ENCODE assay signal across 28 cellular contexts in the genomic region with DNA sequence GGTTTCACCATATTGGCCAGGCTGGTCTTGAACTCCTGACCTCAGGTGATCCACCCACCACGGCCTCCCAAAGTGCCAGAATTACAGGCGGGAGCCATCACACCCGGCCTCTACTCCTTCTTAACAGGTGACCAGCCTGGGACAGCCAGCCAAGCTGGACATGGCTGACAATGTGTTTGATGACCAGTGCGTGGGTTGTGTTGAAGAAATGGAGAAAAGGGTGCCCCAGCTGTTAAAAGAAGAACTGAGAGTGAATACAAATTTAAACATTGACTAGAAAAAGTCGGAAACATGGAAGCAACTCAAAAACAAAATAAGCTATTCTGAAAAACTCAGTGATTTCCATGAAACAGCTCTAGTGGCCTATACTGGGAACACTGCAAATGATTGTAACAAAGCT.
A peak's percentile ranks its signal among the peaks of the same experiment; 100 is the strongest.
DNase-seq lines count a peak whose midpoint lies in the region; ATAC-seq, FAIRE-seq and TF ChIP-seq lines count a peak whose summit lies in the region.
"Had no signal": no experiment of that assay in that cellular context is flagged by ENCODE, and none has a peak within 500 bp of the region (broad histone marks: within the 10 kb centered on the region; RNA-seq: fewer than 3 reads in every experiment).

No MANE protein-coding gene starts in this region.

- H3K4me1 Mint-ChIP-seq in natural killer cell = peaks cover 53 to 64% of the 10 kb centered on the region in 2 donors

- FAIRE-seq in GM12891 (lab: Jason Lieb, UNC) (no peak), GM12878 (lab: Jason Lieb, UNC) (no peak)
- FAIRE-seq: A549, GM12892, GM19239 had no signal

- no peak overlapping the region for H2AFZ ChIP-seq in GM12878 (ENCODE audit: control insufficient read depth, low read depth, low read length)

- no peak overlapping the region for H3K27ac ChIP-seq in GM12878 (ENCODE audit: control insufficient read depth, insufficient read depth)
- H3K27ac ChIP-seq: A549; BLaER1 treated with 17β-estradiol and CSF1 and Interleukin-3, amounts not matched to agents 10 nM and 100 nM; SJSA1 had no signal

- DNase-seq in GM12891 (ENCODE audit: insufficient read length, low spot score) (no peak), GM12878 (ENCODE audit: low read depth, low spot score) (no peak), natural killer cell (no peak), SKM-1 (lab: John Stamatoyannopoulos, UW; ENCODE audit: unreplicated experiment) (no peak), NCI-H345 treated with DMSO at 0.1 percent for 48 hours (lab: John Stamatoyannopoulos, UW; ENCODE audit: unreplicated experiment) (no peak)
- DNase-seq in stimulated activated naive CD8-positive, alpha-beta T cell treated with anti-CD3 and anti-CD28 coated beads, Interleukin-15, Interleukin-2, amounts not matched to agents 100 U/mL and 50 U/mL, for 24 hours = no peak
- DNase-seq: AML-193; CD8-positive, alpha-beta memory T cell; DMS 273 treated with DMSO at 0.1 percent for 48 hours; DMS79; EL; GDM1; H7; KBM-7; NCI-H1105 treated with DMSO at 0.1 percent for 48 hours; NCI-H146; NCI-H1930; NCI-H2107; NCI-H446 treated with DMSO at 0.1 percent for 48 hours; NCI-H526; Right ventricle myocardium superior; RPMI8226 had no signal

- RAD21 ChIA-PET in GM12878 (lab: Charles Lee; ENCODE audit: unreplicated experiment) = no interaction called here

- TF ChIP-seq EP300 in GM12878 (IDR thresholded peaks at IDR 0.05; ENCODE audit: borderline replicate concordance in 1 of 2, control insufficient read depth in 1 of 2, low read depth in 2 of 2, low read length in 2 of 2) = no peak

- H3K4me2 ChIP-seq in GM12878 (ENCODE audit: control insufficient read depth, insufficient read depth) = no peak overlapping the region
- H3K4me2 ChIP-seq: A549 had no signal

- H3K79me2 ChIP-seq in GM12878 (ENCODE audit: control insufficient read depth, insufficient read depth, low read length) = no peaks in the 10 kb centered on the region

- peak overlapping the region; percentile 81 to 85 for H3K27ac Mint-ChIP-seq in natural killer cell

- 42% methylated on average over 5 of the region's 5 CpGs for WGBS in GM12878 (ENCODE audit: insufficient coverage, insufficient replicate concordance, low lambda C conversion rate, missing lambda C conversion rate)

- H3K9ac ChIP-seq in GM12878 (ENCODE audit: control insufficient read depth, insufficient read depth, low read length) = no peak overlapping the region
- H3K9ac ChIP-seq: BLaER1 treated with 17β-estradiol and CSF1 and Interleukin-3, amounts not matched to agents 10 nM and 100 nM had no signal

- H4K20me1 ChIP-seq in GM12878 (ENCODE audit: control insufficient read depth, insufficient read depth) = no peaks in the 10 kb centered on the region
- H4K20me1 ChIP-seq: BLaER1 treated with 17β-estradiol and CSF1 and Interleukin-3, amounts not matched to agents 10 nM and 100 nM had no signal

- no peaks in the 10 kb centered on the region for H3K27me3 ChIP-seq in GM12878 (replicated peaks in 1 of 2; ENCODE audit: control insufficient read depth in 2 of 2, insufficient read depth in 2 of 2, low read length in 1 of 2)
- H3K27me3 ChIP-seq: BLaER1 treated with 17β-estradiol and CSF1 and Interleukin-3, amounts not matched to agents 10 nM and 100 nM; SJSA1 had no signal

- H3K9me3 ChIP-seq in GM12878 (replicated peaks; ENCODE audit: control insufficient read depth, insufficient read depth, low read length) = no peaks in the 10 kb centered on the region
- H3K9me3 ChIP-seq: A549, SJSA1 had no signal

- SMC1A ChIA-PET in GM12878 (lab: Charles Lee; ENCODE audit: uncharacterized antibody, unreplicated experiment) = interaction anchor here (1.0 to 2.2 kb wide), 2 partner anchors 17 to 50 kb away, joined by 4 to 6 read pairs; no protein-coding TSS in a partner anchor

- intact Hi-C loops in GM12878 (cut with micrococcal nuclease; ENCODE audit: unreplicated experiment) (no loop called here), natural killer cell (cut with micrococcal nuclease) (no loop called here)

- no peak overlapping the region for H3K4me3 ChIP-seq in GM12878
- H3K4me3 ChIP-seq: A549; BLaER1 treated with 17β-estradiol and CSF1 and Interleukin-3, amounts not matched to agents 10 nM and 100 nM; SJSA1 had no signal

- TF ChIP-seq CTCF in GM12878 (IDR thresholded peaks at IDR 0.05 in 2 of 3, conservative IDR thresholded peaks at IDR 0.05 in 1 of 3; ENCODE audit: control insufficient read depth in 2 of 3, extremely low read depth in 1 of 3, insufficient read depth in 1 of 3, low read depth in 3 of 3, low read length in 3 of 3) = no peak
- TF ChIP-seq CTCF in natural killer cell (IDR thresholded peaks at IDR 0.05) = no peak

- no peak for TF ChIP-seq POLR2A in GM12891 (IDR thresholded peaks at IDR 0.05; ENCODE audit: low read depth, low read length)
- no peak for TF ChIP-seq POLR2A in GM12878 (IDR thresholded peaks at IDR 0.05; ENCODE audit: low read depth, low read length)

- POLR2A ChIA-PET in GM12878 (lab: Charles Lee) = no interaction called here

- BruUV-seq in GM12878 (replicated peaks; lab: Mats Ljungman, UMichigan) = no TSS peak

- no peak for TF ChIP-seq RAD21 in GM12878 (IDR thresholded peaks at IDR 0.05; ENCODE audit: insufficient read depth, low read depth, low read length)

- ATAC-seq in GM12878 (0 out of 3 replicates have a peak, but pooled peaks have one; percentile 18), natural killer cell (no peak), HG02623 (IDR thresholded peaks at IDR 0.05; ENCODE audit: unreplicated experiment) (no peak)
- ATAC-seq in stimulated activated naive CD8-positive, alpha-beta T cell treated with anti-CD3 and anti-CD28 coated beads, Interleukin-15, Interleukin-2, amounts not matched to agents 100 U/mL and 50 U/mL, for 24 hours = no peak
- ATAC-seq: A549 had no signal

- CTCF ChIA-PET in GM12878 (lab: Yijun Ruan, JAX) = interaction anchor here (0.6 to 2.4 kb wide), 6 partner anchors 17 to 148 kb away, joined by 4 to 7 read pairs (median 4); no protein-coding TSS in a partner anchor

- H3K27me3 Mint-ChIP-seq in natural killer cell (ENCODE audit: low read depth in 2 of 2) = peaks cover 0 to 3% of the 10 kb centered on the region in 2 donors

- H3K4me3 Mint-ChIP-seq in natural killer cell = peak overlapping the region; percentile 55

- H3K36me3 Mint-ChIP-seq in natural killer cell = no peaks in the 10 kb centered on the region
- H3K36me3 Mint-ChIP-seq: CD8-positive, alpha-beta memory T cell had no signal

- H3K36me3 ChIP-seq in GM12878 (ENCODE audit: control insufficient read depth in 2 of 2, insufficient read depth in 2 of 2, low read length in 1 of 2) = no peaks in the 10 kb centered on the region
- H3K36me3 ChIP-seq: BLaER1 treated with 17β-estradiol and CSF1 and Interleukin-3, amounts not matched to agents 10 nM and 100 nM; SJSA1 had no signal

- in situ Hi-C loops in GM12878 (cut with MboI) = no loop called here

- H3K9me3 Mint-ChIP-seq in natural killer cell = no peaks in the 10 kb centered on the region
- H3K9me3 Mint-ChIP-seq: CD8-positive, alpha-beta memory T cell had no signal

- no peaks in the 10 kb centered on the region for H3K4me1 ChIP-seq in GM12878 (ENCODE audit: control insufficient read depth, insufficient read depth, low read length)
- H3K4me1 ChIP-seq: A549, SJSA1 had no signal

TF ChIP-seq in GM12891, 5 proteins besides CTCF, POLR2A, EP300 and RAD21:
- TF ChIP-seq SPI1 (IDR thresholded peaks at IDR 0.05; ENCODE audit: low read depth, low read length) = peak; percentile 74
- no peak for TF ChIP-seq PAX5 (IDR thresholded peaks at IDR 0.05; ENCODE audit: insufficient read depth, low read length, severe bottlenecking)
TF ChIP-seq in GM12891: peak in this region for 1.

TF ChIP-seq in GM12878, 131 proteins besides CTCF, POLR2A, EP300 and RAD21:
- 0 out of 4 replicates have a peak, but pooled peaks of 1 of the 2 experiments have one; percentile 11 for TF ChIP-seq IKZF2 (IDR thresholded peaks at IDR 0.05)
- no peak for TF ChIP-seq TCF12 (IDR thresholded peaks at IDR 0.05; ENCODE audit: low read depth, low read length)
- TF ChIP-seq TCF3 (IDR thresholded peaks at IDR 0.05; ENCODE audit: borderline replicate concordance, insufficient read depth, low read depth, low read length) = no peak
- no peak for TF ChIP-seq YY1 (IDR thresholded peaks at IDR 0.05; ENCODE audit: low read depth, low read length)
- peak; percentile 53; the same call in 1 of the 2 replicates for TF ChIP-seq SPI1 (IDR thresholded peaks at IDR 0.05; ENCODE audit: borderline replicate concordance, insufficient read depth, low read depth, low read length)
- TF ChIP-seq BHLHE40 (IDR thresholded peaks at IDR 0.05; ENCODE audit: borderline replicate concordance in 1 of 2, low read depth in 2 of 2, low read length in 1 of 2) = peak in 1 of 2 experiments; percentile 4; a peak in 1 of 4 replicates
- TF ChIP-seq IKZF1 (conservative IDR thresholded peaks at IDR 0.05) = peak; percentile 43
- TF ChIP-seq SUZ12 (IDR thresholded peaks at IDR 0.05; ENCODE audit: unreplicated experiment) = no peak
